Comparison of ENCODE assay signal across 21 cellular contexts in the genomic region with DNA sequence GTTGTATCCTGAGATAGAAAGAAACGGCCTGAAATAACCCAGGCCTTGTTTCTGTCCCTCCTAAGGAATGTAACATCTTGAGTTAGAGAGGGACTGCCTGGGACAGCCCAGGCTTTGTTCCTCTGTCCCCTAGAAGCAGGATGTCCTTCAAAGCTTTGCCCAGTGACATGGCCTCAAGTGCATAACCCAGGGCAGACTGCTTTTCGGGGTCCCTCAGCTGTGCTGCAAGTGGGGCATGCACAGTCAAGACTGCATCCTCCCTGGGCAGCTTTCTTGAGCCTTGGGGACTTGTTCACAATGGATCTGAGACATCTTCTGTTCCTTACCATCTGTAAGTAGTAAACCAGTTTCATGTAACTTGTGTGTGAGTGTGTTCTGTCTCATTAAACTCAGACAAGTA. TPM values are rescaled to one million over a fixed set of nuclear protein-coding genes. Genes with fewer than 3 reads are reported as not detected.
DNase-seq lines count a peak whose midpoint lies in the region; ATAC-seq, FAIRE-seq and TF ChIP-seq lines count a peak whose summit lies in the region.
"Had no signal": no experiment of that assay in that cellular context is flagged by ENCODE, and none has a peak within 500 bp of the region (broad histone marks: within the 10 kb centered on the region; RNA-seq: fewer than 3 reads in every experiment).

No MANE protein-coding gene starts in this region.

- POLR2A ChIA-PET in A549 (lab: Yijun Ruan, JAX), result no interaction called here

- H3K9me3 Mint-ChIP-seq in endothelial cell (ENCODE audit: unreplicated experiment), result no peaks in the 10 kb centered on the region
- H3K9me3 Mint-ChIP-seq: CD8-positive, alpha-beta T cell had no signal

- H3K18ac ChIP-seq in mesenchymal stem cell (ENCODE audit: low read depth in 1 of 2, low read length in 2 of 2) (no peak overlapping the region), neuronal stem cell (ENCODE audit: low read length) (no peak overlapping the region)

- FAIRE-seq in A549 (lab: Jason Lieb, UNC), result no peak
- FAIRE-seq: GM12878, GM19239, H1 had no signal

- H3K14ac ChIP-seq in mesenchymal stem cell (ENCODE audit: low read length in 2 of 2), result no peak overlapping the region
- no peak overlapping the region for H3K14ac ChIP-seq in neuronal stem cell (ENCODE audit: low read length)

- peak overlapping the region in 1 of 2 experiments; percentile 18 for H2BK12ac ChIP-seq in mesenchymal stem cell (ENCODE audit: low read length in 2 of 2)
- no peak overlapping the region for H2BK12ac ChIP-seq in neuronal stem cell (ENCODE audit: low read length)

- no peak overlapping the region for H2BK15ac ChIP-seq in mesenchymal stem cell (ENCODE audit: low read depth, poor library complexity, severe bottlenecking)
- no peak overlapping the region for H2BK15ac ChIP-seq in neuronal stem cell (ENCODE audit: low read length)

- H4K91ac ChIP-seq in mesenchymal stem cell (ENCODE audit: low read length) (no peak overlapping the region), neuronal stem cell (ENCODE audit: low read depth, low read length, poor library complexity) (no peak overlapping the region)

- H3K9me3 ChIP-seq in A549, result no peaks in the 10 kb centered on the region
- H3K9me3 ChIP-seq in mesenchymal stem cell (ENCODE audit: control insufficient read depth, low read length), result no peaks in the 10 kb centered on the region
- H3K9me3 ChIP-seq in neuronal stem cell (replicated peaks in 1 of 2; ENCODE audit: control insufficient read depth in 2 of 2, insufficient read depth in 1 of 2, low read depth in 1 of 2, low read length in 2 of 2), result no peaks in the 10 kb centered on the region
- H3K9me3 ChIP-seq: BLaER1 had no signal

- DNase-seq in A549 (ENCODE audit: low read depth in 1 of 2, low spot score in 1 of 2) (no peak), ELF-1 (ENCODE audit: low read depth, low spot score) (peak; percentile 44), mesenchymal stem cell (no peak), neuronal stem cell (ENCODE audit: low spot score) (no peak), endothelial cell (ENCODE audit: low spot score) (no peak)
- DNase-seq: Caco-2; CD4-positive, CD25-positive, alpha-beta regulatory T cell; CD8-positive, alpha-beta T cell; DMS153; DND-41; GDM1; GM23248; H7; HCEC 1CT had no signal

- WGBS in A549 (ENCODE audit: missing lambda C conversion rate), result 0% methylated on average over 2 of the region's 2 CpGs
- 71% methylated on average over 2 of the region's 2 CpGs for WGBS in mesenchymal stem cell
- no CpG with 5 or more reads among the region's 2 CpGs for WGBS in neuronal stem cell (ENCODE audit: extremely low coverage in 2 of 2, insufficient read length in 2 of 2, insufficient replicate concordance in 1 of 2), 2 donors

- H3K4me2 ChIP-seq in A549 (no peak overlapping the region), mesenchymal stem cell (ENCODE audit: low read length, poor library complexity, severe bottlenecking) (no peak overlapping the region), neuronal stem cell (ENCODE audit: insufficient read depth, low read length, poor library complexity, severe bottlenecking) (no peak overlapping the region)
- H3K4me2 ChIP-seq: BLaER1 had no signal

- no peak overlapping the region for H3K9ac ChIP-seq in mesenchymal stem cell (ENCODE audit: low read length)
- no peak overlapping the region for H3K9ac ChIP-seq in neuronal stem cell (ENCODE audit: low read depth, low read length, poor library complexity)
- H3K9ac ChIP-seq: BLaER1, GM23248 had no signal

- H3K27me3 ChIP-seq in mesenchymal stem cell (ENCODE audit: control insufficient read depth in 1 of 2, insufficient read depth in 1 of 2, low read length in 2 of 2) (no peaks in the 10 kb centered on the region), neuronal stem cell (ENCODE audit: control insufficient read depth in 3 of 3, insufficient read depth in 3 of 3, low read depth in 1 of 3, low read length in 3 of 3) (no peaks in the 10 kb centered on the region)
- H3K27me3 ChIP-seq: BLaER1 had no signal

- TF ChIP-seq EP300 in A549 (IDR thresholded peaks at IDR 0.05), result no peak

- no peak overlapping the region for H3K23ac ChIP-seq in mesenchymal stem cell (ENCODE audit: low read length in 2 of 2)
- H3K23ac ChIP-seq in neuronal stem cell (ENCODE audit: low read depth, low read length, poor library complexity), result no peak overlapping the region

- no peak overlapping the region for H4K8ac ChIP-seq in mesenchymal stem cell (ENCODE audit: low read length)
- no peak overlapping the region for H4K8ac ChIP-seq in neuronal stem cell (ENCODE audit: low read depth, low read length)

- no peak for TF ChIP-seq POLR2A in A549 (IDR thresholded peaks at IDR 0.05; ENCODE audit: low read length)

- H3K36me3 Mint-ChIP-seq in endothelial cell (ENCODE audit: low read depth, unreplicated experiment), result no peaks in the 10 kb centered on the region
- H3K36me3 Mint-ChIP-seq: CD8-positive, alpha-beta T cell had no signal

- CTCF ChIA-PET in A549 (lab: Yijun Ruan, JAX), result interaction anchor here (0.6 to 1.8 kb wide), 2 partner anchors 28 to 86 kb away, joined by 3 to 4 read pairs; no protein-coding TSS in a partner anchor

- H2BK5ac ChIP-seq in mesenchymal stem cell (ENCODE audit: low read depth, low read length, poor library complexity, severe bottlenecking) (no peak overlapping the region), neuronal stem cell (ENCODE audit: low read length) (no peak overlapping the region)

- H3K4me1 ChIP-seq in A549, result peaks cover 21% of the 10 kb centered on the region
- no peaks in the 10 kb centered on the region for H3K4me1 ChIP-seq in mesenchymal stem cell (ENCODE audit: control insufficient read depth, insufficient read depth, low read depth, low read length)
- H3K4me1 ChIP-seq in neuronal stem cell (ENCODE audit: control insufficient read depth in 2 of 2, insufficient read depth in 1 of 2, low read depth in 1 of 2, low read length in 2 of 2), result no peaks in the 10 kb centered on the region

- no peak for TF ChIP-seq RAD21 in A549 (conservative IDR thresholded peaks at IDR 0.05 in 1 of 2, IDR thresholded peaks at IDR 0.05 in 1 of 2)

- H3K27me3 Mint-ChIP-seq in endothelial cell (ENCODE audit: unreplicated experiment), result peaks cover 5% of the 10 kb centered on the region
- H3K27me3 Mint-ChIP-seq: B cell; CD4-positive, CD25-positive, alpha-beta regulatory T cell had no signal

- H3K79me1 ChIP-seq in mesenchymal stem cell (replicated peaks; ENCODE audit: low read length, poor library complexity, severe bottlenecking), result no peaks in the 10 kb centered on the region
- H3K79me1 ChIP-seq in neuronal stem cell (ENCODE audit: low read depth, low read length), result no peaks in the 10 kb centered on the region

- H3K4ac ChIP-seq in mesenchymal stem cell (ENCODE audit: low read depth in 1 of 2, low read length in 2 of 2), result no peak overlapping the region
- H3K4ac ChIP-seq in neuronal stem cell (ENCODE audit: low read length), result no peak overlapping the region

- no peaks in the 10 kb centered on the region for H3K4me1 Mint-ChIP-seq in endothelial cell (ENCODE audit: unreplicated experiment)
- H3K4me1 Mint-ChIP-seq: B cell had no signal

- ATAC-seq in A549, result no peak
- no peak for ATAC-seq in GM19328 (IDR thresholded peaks at IDR 0.05; ENCODE audit: unreplicated experiment)
- ATAC-seq: CD8-positive, alpha-beta T cell; GM12878 had no signal

- TF ChIP-seq CTCF in A549 (IDR thresholded peaks at IDR 0.05), result no peak
- no peak for TF ChIP-seq CTCF in endothelial cell (IDR thresholded peaks at IDR 0.05; ENCODE audit: unreplicated experiment)

- no peak overlapping the region for H2AFZ ChIP-seq in mesenchymal stem cell (ENCODE audit: low read depth, low read length)
- no peak overlapping the region for H2AFZ ChIP-seq in neuronal stem cell (ENCODE audit: low read length)
- H2AFZ ChIP-seq: GM23248 had no signal

- no peak overlapping the region for H3K27ac Mint-ChIP-seq in endothelial cell (ENCODE audit: unreplicated experiment)
- H3K27ac Mint-ChIP-seq: B cell; CD4-positive, CD25-positive, alpha-beta regulatory T cell; CD8-positive, alpha-beta T cell had no signal

- no peak overlapping the region for H3K4me3 Mint-ChIP-seq in endothelial cell (ENCODE audit: unreplicated experiment)
- H3K4me3 Mint-ChIP-seq: B cell; CD4-positive, CD25-positive, alpha-beta regulatory T cell; CD8-positive, alpha-beta T cell had no signal

- peak overlapping the region; percentile 28 to 47; a peak in 2 of 6 replicates for H3K27ac ChIP-seq in A549
- no peak overlapping the region for H3K27ac ChIP-seq in mesenchymal stem cell (ENCODE audit: low read length, poor library complexity, severe bottlenecking)
- H3K27ac ChIP-seq in neuronal stem cell (replicated peaks; ENCODE audit: low read length), result no peak overlapping the region
- H3K27ac ChIP-seq: BLaER1, C4-2B, GM23248 had no signal

- H2BK120ac ChIP-seq in mesenchymal stem cell (ENCODE audit: low read depth, low read length), result no peak overlapping the region
- no peak overlapping the region for H2BK120ac ChIP-seq in neuronal stem cell (ENCODE audit: low read depth, low read length)

- no peak overlapping the region for H3K4me3 ChIP-seq in A549
- H3K4me3 ChIP-seq in mesenchymal stem cell (ENCODE audit: insufficient read depth in 1 of 2, low read depth in 1 of 2, low read length in 2 of 2), result no peak overlapping the region
- H3K4me3 ChIP-seq in neuronal stem cell (ENCODE audit: low read length in 2 of 2), result no peak overlapping the region
- H3K4me3 ChIP-seq: BLaER1, GM12878, GM23248 had no signal

- H2AK5ac ChIP-seq in mesenchymal stem cell (ENCODE audit: low read length, severe bottlenecking) (peak overlapping the region; percentile 2), neuronal stem cell (ENCODE audit: low read depth, low read length) (no peak overlapping the region)

- H3K36me3 ChIP-seq in mesenchymal stem cell (ENCODE audit: control insufficient read depth in 1 of 2, insufficient read depth in 2 of 2, low read depth in 1 of 2, low read length in 2 of 2) (no peaks in the 10 kb centered on the region), neuronal stem cell (replicated peaks in 1 of 2; ENCODE audit: control insufficient read depth in 2 of 2, insufficient read depth in 2 of 2, low read length in 2 of 2) (no peaks in the 10 kb centered on the region)
- H3K36me3 ChIP-seq: BLaER1 had no signal

RNA-seq across cellular contexts. Expression of gene EPSTI1, which starts 7.5 kb away (rescaled TPM):
- polyA plus RNA-seq in A549 (2011; rRNA removed) (0.08 and 0.10 TPM in 2 replicates), A549 (2017; fragmentation: RNase III; extraction: RNeasy Plus Mini Kit Qiagen cat#74134 plus additional on column Dnase treatment) (0.05 to 0.07 TPM in 2 of 3 replicates, not detected in the other)
- polyA plus RNA-seq in A549 (2012; cell fraction: cytosol; rRNA removed), result 0.04 TPM in 1 of 2 replicates, not detected in the other
- 0.01 TPM in 1 of 2 replicates, not detected in the other for polyA plus RNA-seq in A549 (2012; cell fraction: nucleus; rRNA removed)
- not detected in 2 replicates for polyA minus RNA-seq in A549 (2011; rRNA and poly(A)+ RNA removed)
- 9.4 TPM for polyA plus RNA-seq in mesenchymal stem cell (2013, experiment 1 of 2)
- polyA plus RNA-seq in mesenchymal stem cell (2013, experiment 2 of 2), result 9.6 TPM
- polyA plus RNA-seq in neuronal stem cell (2013, experiment 1 of 2), result 0.18 TPM
- polyA plus RNA-seq in neuronal stem cell (2013, experiment 2 of 2), result 0.30 TPM
- 0.77 TPM for total RNA-seq in endothelial cell (ENCODE audit: unreplicated experiment)

RNA-seq across cellular contexts. Expression of gene DNAJC15, which starts 23.9 kb away (rescaled TPM):
- polyA plus RNA-seq in A549 (2011; rRNA removed) (0.04 and 0.05 TPM in 2 replicates), A549 (2017; fragmentation: RNase III; extraction: RNeasy Plus Mini Kit Qiagen cat#74134 plus additional on column Dnase treatment) (0.01 to 0.03 TPM in 2 of 3 replicates, not detected in the other)
- polyA plus RNA-seq in A549 (2012; cell fraction: cytosol; rRNA removed), result not detected in 2 replicates
- polyA plus RNA-seq in A549 (2012; cell fraction: nucleus; rRNA removed), result not detected in 2 replicates
- polyA minus RNA-seq in A549 (2011; rRNA and poly(A)+ RNA removed), result not detected in 2 replicates
- polyA plus RNA-seq in mesenchymal stem cell (2013, experiment 1 of 2), result 0.14 TPM
- polyA plus RNA-seq in mesenchymal stem cell (2013, experiment 2 of 2), result 0.11 TPM
- polyA plus RNA-seq in neuronal stem cell (2013, experiment 1 of 2), result 2.3 TPM
- 2.9 TPM for polyA plus RNA-seq in neuronal stem cell (2013, experiment 2 of 2)
- total RNA-seq in endothelial cell (ENCODE audit: unreplicated experiment), result 13.9 TPM

Comparison
In these comparisons a context has a peak if more than half of its experiments do, and no peak if none do; other contexts are left out.
1. H3K27ac ChIP-seq: peak in A549 (2 of 2); none in mesenchymal stem cell (single experiment) and neuronal stem cell (single experiment).